23 cellular contexts compared by ENCODE assay signal in genomic region chr15:72338148-72338547, GRCh38. TPM values are rescaled to one million over a fixed set of nuclear protein-coding genes. Genes with fewer than 3 reads are reported as not detected.
"Had no signal": no experiment of that assay in that cellular context is flagged by ENCODE, and none has a peak within 500 bp of the region (broad histone marks: within the 10 kb centered on the region; RNA-seq: fewer than 3 reads in every experiment).

No MANE protein-coding gene starts in this region.

- H3K4me1 Mint-ChIP-seq: activated naive CD8-positive, alpha-beta T cell treated with anti-CD3 and anti-CD28 coated beads, Interleukin-2, amount 10 ng/mL, durations not matched to agents 7 days and 5 days; activated T-helper 17 cell treated with anti-CD3 and anti-CD28 coated beads, Interleukin-2, amount 50 U/mL, for 72 hours had no signal

- H3K4me3 ChIP-seq: body of pancreas, heart left ventricle, thoracic aorta had no signal

- H3K9me3 Mint-ChIP-seq: activated CD8-positive, alpha-beta T cell treated with anti-CD3 and anti-CD28 coated beads for 36 hours; activated naive CD8-positive, alpha-beta T cell treated with anti-CD3 and anti-CD28 coated beads, Interleukin-2, amount 10 ng/mL, durations not matched to agents 7 days and 5 days; activated T-helper 17 cell treated with anti-CD3 and anti-CD28 coated beads, Interleukin-2, amount 50 U/mL, for 72 hours; endodermal cell; natural killer cell treated with Interleukin-12 subunit alpha and Interleukin-12 subunit beta and Interleukin-15 and Interleukin-18, amount 100 ng/mL, for 72 hours; stimulated activated naive CD8-positive, alpha-beta T cell treated with anti-CD3 and anti-CD28 coated beads, Interleukin-15, Interleukin-2, amounts not matched to agents 100 ng/mL and 50 ng/mL, for 24 hours had no signal

- H3K9me3 ChIP-seq: body of pancreas, SK-N-SH, thoracic aorta had no signal

- H3K36me3 ChIP-seq: thoracic aorta had no signal

- H3K27ac Mint-ChIP-seq: activated CD8-positive, alpha-beta T cell treated with anti-CD3 and anti-CD28 coated beads for 36 hours; activated naive CD8-positive, alpha-beta T cell treated with anti-CD3 and anti-CD28 coated beads, Interleukin-2, amount 10 ng/mL, durations not matched to agents 7 days and 5 days; activated T-helper 17 cell treated with anti-CD3 and anti-CD28 coated beads, Interleukin-2, amount 50 U/mL, for 72 hours; endodermal cell; stimulated activated naive CD8-positive, alpha-beta T cell treated with anti-CD3 and anti-CD28 coated beads, Interleukin-15, Interleukin-2, amounts not matched to agents 100 ng/mL and 50 ng/mL, for 24 hours had no signal

- H3K4me2 ChIP-seq: SK-N-SH had no signal

- ATAC-seq: activated CD8-positive, alpha-beta T cell treated with anti-CD3 and anti-CD28 coated beads for 36 hours; activated T-helper 17 cell treated with anti-CD3 and anti-CD28 coated beads, Interleukin-2, amount 50 U/mL, for 72 hours; body of pancreas; natural killer cell treated with Interleukin-12 subunit alpha and Interleukin-12 subunit beta and Interleukin-15 and Interleukin-18, amount 100 ng/mL, for 72 hours had no signal

- H3K27ac ChIP-seq: body of pancreas, epithelial cell of prostate, thoracic aorta had no signal

- H3K4me1 ChIP-seq: body of pancreas had no signal

- H3K27me3 Mint-ChIP-seq: activated CD8-positive, alpha-beta T cell treated with anti-CD3 and anti-CD28 coated beads for 36 hours; activated naive CD8-positive, alpha-beta T cell treated with anti-CD3 and anti-CD28 coated beads, Interleukin-2, amount 10 ng/mL, durations not matched to agents 7 days and 5 days; activated T-helper 17 cell treated with anti-CD3 and anti-CD28 coated beads, Interleukin-2, amount 50 U/mL, for 72 hours; natural killer cell treated with Interleukin-12 subunit alpha and Interleukin-12 subunit beta and Interleukin-15 and Interleukin-18, amount 100 ng/mL, for 72 hours; stimulated activated naive CD8-positive, alpha-beta T cell treated with anti-CD3 and anti-CD28 coated beads, Interleukin-15, Interleukin-2, amounts not matched to agents 100 ng/mL and 50 ng/mL, for 24 hours had no signal

- DNase-seq: activated CD4-positive, alpha-beta T cell treated with anti-CD3 and anti-CD28 coated beads for 48 hours; activated CD4-positive, CD25-positive, alpha-beta regulatory T cell; activated CD8-positive, alpha-beta T cell treated with anti-CD3 and anti-CD28 coated beads for 36 hours; activated naive CD4-positive, alpha-beta T cell; activated naive CD8-positive, alpha-beta T cell treated with anti-CD3 and anti-CD28 coated beads, Interleukin-2, amount 10 ng/mL, durations not matched to agents 7 days and 5 days; activated T-cell treated with anti-CD3 and anti-CD28 coated beads, Interleukin-2, amount 50 U/mL, for 1 hour; body of pancreas; endodermal cell; foreskin melanocyte; heart left ventricle; kidney glomerular epithelial cell; posterior cingulate gyrus; retina; SK-N-SH; stimulated activated CD4-positive, alpha-beta T cell treated with anti-CD3 and anti-CD28 coated beads, Interleukin-2, amount 100 ng/mL, for 24 hours had no signal

- H3K4me3 Mint-ChIP-seq: activated CD8-positive, alpha-beta T cell treated with anti-CD3 and anti-CD28 coated beads for 36 hours; activated naive CD8-positive, alpha-beta T cell treated with anti-CD3 and anti-CD28 coated beads, Interleukin-2, amount 10 ng/mL, durations not matched to agents 7 days and 5 days; activated T-helper 17 cell treated with anti-CD3 and anti-CD28 coated beads, Interleukin-2, amount 50 U/mL, for 72 hours; endodermal cell; natural killer cell treated with Interleukin-12 subunit alpha and Interleukin-12 subunit beta and Interleukin-15 and Interleukin-18, amount 100 ng/mL, for 72 hours; stimulated activated naive CD8-positive, alpha-beta T cell treated with anti-CD3 and anti-CD28 coated beads, Interleukin-15, Interleukin-2, amounts not matched to agents 100 ng/mL and 50 ng/mL, for 24 hours had no signal

- H3K9ac ChIP-seq: SK-N-SH had no signal

- H3K27me3 ChIP-seq: body of pancreas, heart left ventricle had no signal

RNA-seq across cellular contexts. Expression of gene TMEM202, which starts 60.0 kb away (rescaled TPM):
- total RNA-seq: activated CD8-positive, alpha-beta T cell treated with anti-CD3 and anti-CD28 coated beads for 36 hours; activated naive CD8-positive, alpha-beta T cell treated with anti-CD3 and anti-CD28 coated beads, Interleukin-2, amount 10 ng/mL, durations not matched to agents 7 days and 5 days; activated T-helper 17 cell treated with anti-CD3 and anti-CD28 coated beads, Interleukin-2, amount 50 U/mL, for 72 hours; body of pancreas; cardiac septum; endodermal cell; heart left ventricle; liver; natural killer cell treated with Interleukin-12 subunit alpha and Interleukin-12 subunit beta and Interleukin-15 and Interleukin-18, amount 100 ng/mL, for 72 hours; thoracic aorta; ureter had no signal
- polyA plus RNA-seq: heart left ventricle, liver, SK-N-SH had no signal
